In genomic region chr16:1048442-1049112, GRCh38 we compare ENCODE assay signal across 8 cellular contexts.
DNase-seq lines count a peak whose midpoint lies in the region; ATAC-seq and TF ChIP-seq lines count a peak whose summit lies in the region.

No MANE protein-coding gene starts in this region.

- no peak for TF ChIP-seq CTCF in brain microvascular endothelial cell (IDR thresholded peaks at IDR 0.05; ENCODE audit: low read depth, low read length, missing control alignments)

- no peak overlapping the region for H3K27ac ChIP-seq in brain microvascular endothelial cell

- in situ Hi-C loops in brain microvascular endothelial cell (cut with HindIII; ENCODE audit: low pct_ligation_motif_present, low sequenced_read_pairs): no loop called here

- H3K27me3 ChIP-seq in brain microvascular endothelial cell (replicated peaks): peaks cover 2% of the 10 kb centered on the region

- no peak for ATAC-seq in HG02970 (IDR thresholded peaks at IDR 0.05; ENCODE audit: low FRiP score, unreplicated experiment)
- ATAC-seq in HG03159 (IDR thresholded peaks at IDR 0.05; ENCODE audit: unreplicated experiment): no peak
- no peak for ATAC-seq in GM21423 (IDR thresholded peaks at IDR 0.05; ENCODE audit: unreplicated experiment)

- no peak overlapping the region for H3K4me3 ChIP-seq in brain microvascular endothelial cell (ENCODE audit: low read depth, low read length)

- DNase-seq in COLO668 (lab: John Stamatoyannopoulos, UW; ENCODE audit: unreplicated experiment) (peak; percentile 78), HuH-7.5 (ENCODE audit: low spot score) (peak; percentile 47), brain microvascular endothelial cell (peak; percentile 27), midbrain (lab: John Stamatoyannopoulos, UW) (peak; percentile 84), amniotic stem cell (lab: John Stamatoyannopoulos, UW) (no peak)

- H3K36me3 ChIP-seq in brain microvascular endothelial cell (replicated peaks): no peaks in the 10 kb centered on the region
